Comparison of ENCODE assay signal across 33 cellular contexts in genomic region chr2:238651306-238652052, GRCh38.
"Had no signal": no experiment of that assay in that cellular context is flagged by ENCODE, and none has a peak within 500 bp of the region (broad histone marks: within the 10 kb centered on the region; RNA-seq: fewer than 3 reads in every experiment).

No MANE protein-coding gene starts in this region.

- H3K4me1 ChIP-seq: Peyer's patch had no signal

- H3K36me3 Mint-ChIP-seq: activated naive CD4-positive, alpha-beta T cell treated with anti-CD3 and anti-CD28 coated beads, Interleukin-2, amount 10 ng/mL, durations not matched to agents 7 days and 5 days; activated naive CD8-positive, alpha-beta T cell; brain had no signal

- H3K27me3 ChIP-seq: Peyer's patch had no signal

- H3K27ac ChIP-seq: Peyer's patch, VCaP had no signal

- H3K27ac Mint-ChIP-seq: activated B cell treated with CpG ODN at 0.5 μM for 24 hours; activated CD4-positive, alpha-beta memory T cell treated with anti-CD3 and anti-CD28 coated beads, Interleukin-2, amount 10 ng/mL, durations not matched to agents 7 days and 5 days; activated naive CD4-positive, alpha-beta T cell treated with anti-CD3 and anti-CD28 coated beads, Interleukin-2, amount 10 ng/mL, durations not matched to agents 7 days and 5 days; activated naive CD8-positive, alpha-beta T cell; activated naive CD8-positive, alpha-beta T cell treated with anti-CD3 and anti-CD28 coated beads, Interleukin-2, amount 50 U/mL, for 24 hours; activated T-cell treated with anti-CD3 and anti-CD28 coated beads, Interleukin-2, amount 50 U/mL, for 24 hours; brain had no signal

- DNase-seq: activated B cell treated with CpG ODN at 0.5 μM for 24 hours; activated CD4-positive, alpha-beta memory T cell treated with anti-CD3 and anti-CD28 coated beads, Interleukin-2, amount 10 ng/mL, durations not matched to agents 7 days and 5 days; activated CD4-positive, alpha-beta T cell treated with anti-CD3 and anti-CD28 coated beads for 4 hours; activated CD4-positive, CD25-positive, alpha-beta regulatory T cell treated with anti-CD3 and anti-CD28 coated beads, Interleukin-2, amount 50 U/mL, for 72 hours; activated effector memory CD4-positive, alpha-beta T cell treated with Interleukin-2 at 50 U/mL for 16 hours; activated naive CD4-positive, alpha-beta T cell treated with anti-CD3 and anti-CD28 coated beads, Interleukin-2, amount 10 ng/mL, durations not matched to agents 7 days and 5 days; activated naive CD8-positive, alpha-beta T cell treated with anti-CD3 and anti-CD28 coated beads, Interleukin-2, amount 50 U/mL, for 24 hours; activated T-cell treated with anti-CD3 and anti-CD28 coated beads, Interleukin-2, amount 50 U/mL, for 24 hours; anterior cingulate cortex; caudate nucleus; cerebellar nuclear complex; NCI-H1092 treated with DMSO at 0.1 percent for 48 hours; NCI-H1417; NCI-H146; NCI-H187; NCI-H2029 treated with DMSO at 0.1 percent for 48 hours; NCI-H2107; NCI-H2171; NCI-H510A; NCI-H526; NCI-H748 treated with DMSO at 0.1 percent for 48 hours; NK-92 treated with Interleukin-12 subunit alpha and Interleukin-12 subunit beta, amount 100 ng/mL, for 24 hours; PC-3; Peyer's patch; RPMI8226; SHP77 treated with DMSO at 0.1 percent for 48 hours; SW 1271; T-helper 1 cell; T-helper 2 cell; T-helper 9 cell had no signal

- H3K36me3 ChIP-seq: Peyer's patch had no signal

- H3K27me3 Mint-ChIP-seq: activated CD4-positive, alpha-beta memory T cell treated with anti-CD3 and anti-CD28 coated beads, Interleukin-2, amount 10 ng/mL, durations not matched to agents 7 days and 5 days; brain had no signal

- ATAC-seq: activated naive CD8-positive, alpha-beta T cell treated with anti-CD3 and anti-CD28 coated beads, Interleukin-2, amount 50 U/mL, for 24 hours; PC-3 had no signal

- H3K4me3 ChIP-seq: Peyer's patch had no signal

- H3K4me3 Mint-ChIP-seq: activated B cell treated with CpG ODN at 0.5 μM for 24 hours; activated CD4-positive, alpha-beta memory T cell treated with anti-CD3 and anti-CD28 coated beads, Interleukin-2, amount 10 ng/mL, durations not matched to agents 7 days and 5 days; activated naive CD4-positive, alpha-beta T cell treated with anti-CD3 and anti-CD28 coated beads, Interleukin-2, amount 10 ng/mL, durations not matched to agents 7 days and 5 days; activated naive CD8-positive, alpha-beta T cell; activated naive CD8-positive, alpha-beta T cell treated with anti-CD3 and anti-CD28 coated beads, Interleukin-2, amount 50 U/mL, for 24 hours; activated T-cell treated with anti-CD3 and anti-CD28 coated beads, Interleukin-2, amount 50 U/mL, for 24 hours; brain had no signal

- H3K9me3 ChIP-seq: Peyer's patch had no signal

- H3K4me1 Mint-ChIP-seq: activated B cell treated with CpG ODN at 0.5 μM for 24 hours; activated CD4-positive, alpha-beta memory T cell treated with anti-CD3 and anti-CD28 coated beads, Interleukin-2, amount 10 ng/mL, durations not matched to agents 7 days and 5 days; activated naive CD4-positive, alpha-beta T cell treated with anti-CD3 and anti-CD28 coated beads, Interleukin-2, amount 10 ng/mL, durations not matched to agents 7 days and 5 days; activated naive CD8-positive, alpha-beta T cell treated with anti-CD3 and anti-CD28 coated beads, Interleukin-2, amount 50 U/mL, for 24 hours had no signal

- H3K9me3 Mint-ChIP-seq: activated B cell treated with CpG ODN at 0.5 μM for 24 hours; activated CD4-positive, alpha-beta memory T cell treated with anti-CD3 and anti-CD28 coated beads, Interleukin-2, amount 10 ng/mL, durations not matched to agents 7 days and 5 days; activated naive CD4-positive, alpha-beta T cell treated with anti-CD3 and anti-CD28 coated beads, Interleukin-2, amount 10 ng/mL, durations not matched to agents 7 days and 5 days; activated naive CD8-positive, alpha-beta T cell treated with anti-CD3 and anti-CD28 coated beads, Interleukin-2, amount 50 U/mL, for 24 hours; activated T-cell treated with anti-CD3 and anti-CD28 coated beads, Interleukin-2, amount 50 U/mL, for 24 hours had no signal
